8 cellular contexts compared by ENCODE assay signal in genomic region chr18:45687617-45688016, GRCh38. TPM values are rescaled to one million over a fixed set of nuclear protein-coding genes. Genes with fewer than 3 reads are reported as not detected.
DNase-seq lines count a peak whose midpoint lies in the region; ATAC-seq and TF ChIP-seq lines count a peak whose summit lies in the region.

No MANE protein-coding gene starts in this region.

- H3K27ac Mint-ChIP-seq in dendritic cell treated with granulocyte-macrophage colony-stimulating factor and Interleukin-4, amounts not matched to agents 40 ng/mL and 50 ng/mL, for 4 days, result peak overlapping the region; percentile 35

- TF ChIP-seq POLR2A in adrenal gland (IDR thresholded peaks at IDR 0.05), result no peak

- peak overlapping the region; percentile 18 for H3K4me3 ChIP-seq in HL-60 (replicated peaks; ENCODE audit: insufficient read depth, low read length)
- H3K4me3 ChIP-seq in adrenal gland, result no peak overlapping the region

- no peaks in the 10 kb centered on the region for H3K27me3 Mint-ChIP-seq in dendritic cell treated with granulocyte-macrophage colony-stimulating factor and Interleukin-4, amounts not matched to agents 40 ng/mL and 50 ng/mL, for 4 days

- no peak overlapping the region for H3K4me3 Mint-ChIP-seq in dendritic cell treated with granulocyte-macrophage colony-stimulating factor and Interleukin-4, amounts not matched to agents 40 ng/mL and 50 ng/mL, for 4 days

- no peaks in the 10 kb centered on the region for H3K36me3 ChIP-seq in adrenal gland (replicated peaks in 1 of 2)

- ATAC-seq in GM18498 (IDR thresholded peaks at IDR 0.05; ENCODE audit: unreplicated experiment) (peak; percentile 33), GM21390 (IDR thresholded peaks at IDR 0.05; ENCODE audit: unreplicated experiment) (peak; percentile 40)

- intact Hi-C loops in dendritic cell treated with granulocyte-macrophage colony-stimulating factor and Interleukin-4, amounts not matched to agents 40 ng/mL and 50 ng/mL, for 4 days (cut with micrococcal nuclease), result loop anchor here (2.0 to 10.0 kb wide), 2 partner anchors 23 to 417 kb away; partner anchors contain the start of gene HAUS1
- intact Hi-C loops in adrenal gland (cut with DNase I), result loop anchor here in 1 of 2 donors (5.0 kb wide), 1 partner anchor 195 kb away; no protein-coding TSS in a partner anchor

- no peaks in the 10 kb centered on the region for H3K9me3 Mint-ChIP-seq in dendritic cell treated with granulocyte-macrophage colony-stimulating factor and Interleukin-4, amounts not matched to agents 40 ng/mL and 50 ng/mL, for 4 days

- no peaks in the 10 kb centered on the region for H3K27me3 ChIP-seq in HL-60 (ENCODE audit: insufficient read depth, poor library complexity, severe bottlenecking)
- no peaks in the 10 kb centered on the region for H3K27me3 ChIP-seq in adrenal gland

- H3K27ac ChIP-seq in HL-60 (replicated peaks) (peak overlapping the region; percentile 96), adrenal gland (no peak overlapping the region)

- DNase-seq in HL-60 (ENCODE audit: low read depth in 1 of 2, low spot score in 1 of 2) (peak in 1 of 2 experiments; percentile 91), HT-29 (ENCODE audit: low spot score) (no peak), NCI-H2081 treated with DMSO at 0.1 percent for 48 hours (lab: John Stamatoyannopoulos, UW) (no peak), adrenal gland (no peak), T1000 (lab: John Stamatoyannopoulos, UW) (no peak)

- H3K4me1 Mint-ChIP-seq in dendritic cell treated with granulocyte-macrophage colony-stimulating factor and Interleukin-4, amounts not matched to agents 40 ng/mL and 50 ng/mL, for 4 days (ENCODE audit: low read depth), result peaks cover 40% of the 10 kb centered on the region

- H3K9me3 ChIP-seq in adrenal gland (replicated peaks in 1 of 3), result no peaks in the 10 kb centered on the region

- TF ChIP-seq CTCF in HL-60 (IDR thresholded peaks at IDR 0.05; ENCODE audit: insufficient read depth, low read length), result no peak
- TF ChIP-seq CTCF in adrenal gland (IDR thresholded peaks at IDR 0.05), result no peak

- H3K36me3 Mint-ChIP-seq in dendritic cell treated with granulocyte-macrophage colony-stimulating factor and Interleukin-4, amounts not matched to agents 40 ng/mL and 50 ng/mL, for 4 days (ENCODE audit: low read depth), result no peaks in the 10 kb centered on the region

- no peaks in the 10 kb centered on the region for H3K4me1 ChIP-seq in adrenal gland (replicated peaks in 1 of 2)

- WGBS in adrenal gland, 4 donors, result 60 to 75% (median 63%) methylated on average over 2 to 6 of the region's 6 CpGs

RNA-seq across cellular contexts. Expression of gene SLC14A1, which starts 36.4 kb away (rescaled TPM):
- total RNA-seq in HT-29 (2014; rRNA removed; shearing (Covaris generic)), result 5.9 and 6.2 TPM in 2 replicates
- 1 to 10 TPM in 6 of 8 donors, under 1 TPM in 2; 0.57 to 8.8 (median 2.0) TPM for total RNA-seq in adrenal gland
- polyA plus RNA-seq in adrenal gland, result 1 to 10 TPM; 1.3 to 3.6 (median 3.5) TPM
